ENCODE assay signal across 2 cellular contexts in the genomic region with DNA sequence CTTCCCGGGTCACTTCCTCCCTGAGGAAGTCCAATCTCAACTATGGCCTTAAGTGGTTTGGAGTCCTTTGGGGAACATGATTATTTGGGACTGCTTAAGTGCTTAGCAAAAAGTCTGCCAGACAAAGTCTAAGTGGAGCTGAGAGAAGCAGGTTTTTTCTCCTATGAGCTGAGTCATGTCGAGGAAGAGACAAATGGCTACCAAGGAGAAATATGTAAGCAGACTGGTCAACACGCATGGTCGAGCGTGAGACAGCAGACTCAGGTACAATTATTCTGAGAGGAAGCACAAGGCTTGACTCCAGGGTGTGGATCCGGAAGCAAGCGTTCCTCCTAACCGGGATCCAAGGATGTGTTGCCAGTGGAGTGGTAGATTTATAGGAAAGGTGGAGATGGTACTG.
TF ChIP-seq lines count a peak whose summit lies in the region.

No MANE protein-coding gene starts in this region.

TF ChIP-seq in HCT116, 20 proteins besides CTCF, POLR2A, EP300 and RAD21:
- TF ChIP-seq EZH2 (IDR thresholded peaks at IDR 0.05) (no peak), CBX3 (IDR thresholded peaks at IDR 0.05; ENCODE audit: low read depth) (no peak), YY1 (IDR thresholded peaks at IDR 0.05; ENCODE audit: extremely low read depth, insufficient replicate concordance, low read depth, low read length) (no peak), SRF (IDR thresholded peaks at IDR 0.05; ENCODE audit: low read depth) (no peak), JUND (IDR thresholded peaks at IDR 0.05) (no peak), ELF1 (IDR thresholded peaks at IDR 0.05; ENCODE audit: borderline replicate concordance, low read depth) (no peak), CEBPB (IDR thresholded peaks at IDR 0.05; ENCODE audit: low read depth) (no peak), ZFX (IDR thresholded peaks at IDR 0.05) (no peak), ZNF274 (IDR thresholded peaks at IDR 0.05; ENCODE audit: low read depth, low read length) (no peak), SP1 (IDR thresholded peaks at IDR 0.05; ENCODE audit: low read depth) (no peak), FOSL1 (IDR thresholded peaks at IDR 0.05; ENCODE audit: low read depth) (no peak)
- TF ChIP-seq, protein P1, sequence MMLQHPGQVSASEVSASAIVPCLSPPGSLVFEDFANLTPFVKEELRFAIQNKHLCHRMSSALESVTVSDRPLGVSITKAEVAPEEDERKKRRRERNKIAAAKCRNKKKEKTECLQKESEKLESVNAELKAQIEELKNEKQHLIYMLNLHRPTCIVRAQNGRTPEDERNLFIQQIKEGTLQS (IDR thresholded peaks at IDR 0.05): no peak

TF ChIP-seq in H1, 55 proteins besides CTCF, POLR2A, EP300 and RAD21:
- TF ChIP-seq, protein P1 (IDR thresholded peaks at IDR 0.05; ENCODE audit: insufficient read depth, low read depth, low read length): no peak
- TF ChIP-seq POU5F1 (IDR thresholded peaks at IDR 0.05; ENCODE audit: low read depth, low read length): no peak
